23 cellular contexts compared by ENCODE assay signal in the genomic region with DNA sequence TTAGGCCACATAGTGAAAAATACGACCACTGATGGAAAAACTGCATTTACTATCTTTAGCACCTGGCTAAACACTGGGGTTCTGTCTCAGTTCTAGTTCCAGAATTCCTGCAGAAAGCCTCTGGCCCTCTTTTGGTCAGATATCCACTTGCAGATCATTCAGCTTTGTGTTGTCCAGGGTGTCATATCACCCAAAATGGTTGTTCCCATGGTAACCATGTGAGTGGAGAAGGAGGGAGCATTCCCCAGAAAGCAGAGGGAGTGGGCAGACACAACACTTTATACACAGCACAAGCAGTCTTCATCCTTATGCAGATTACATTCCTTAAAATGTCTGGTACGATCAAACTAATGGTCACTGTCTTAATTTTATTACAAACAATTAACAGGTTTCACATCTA.
A peak's percentile ranks its signal among the peaks of the same experiment; 100 is the strongest.
DNase-seq lines count a peak whose midpoint lies in the region; ATAC-seq and TF ChIP-seq lines count a peak whose summit lies in the region.
"Had no signal": no experiment of that assay in that cellular context is flagged by ENCODE, and none has a peak within 500 bp of the region (broad histone marks: within the 10 kb centered on the region; RNA-seq: fewer than 3 reads in every experiment).

No MANE protein-coding gene starts in this region.

- no peak overlapping the region for H3K27ac Mint-ChIP-seq in chondrocyte (ENCODE audit: unreplicated experiment)
- H3K27ac Mint-ChIP-seq: activated CD8-positive, alpha-beta T cell treated with anti-CD3 and anti-CD28 coated beads, Interleukin-2, amount 10 ng/mL, durations not matched to agents 7 days and 5 days; activated naive CD8-positive, alpha-beta T cell treated with anti-CD3 and anti-CD28 coated beads, Interleukin-2, amount 50 U/mL, for 24 hours had no signal

- peaks cover 2% of the 10 kb centered on the region; the same call in 1 of the 2 replicates for H3K4me1 ChIP-seq in BE2C

- H3K36me3 Mint-ChIP-seq in chondrocyte (ENCODE audit: low read depth): no peaks in the 10 kb centered on the region

- no peaks in the 10 kb centered on the region for H3K9me3 ChIP-seq in BE2C
- H3K9me3 ChIP-seq: esophagus muscularis mucosa, gastrocnemius medialis, HAP-1, upper lobe of left lung had no signal

- no peaks in the 10 kb centered on the region for H3K9me3 Mint-ChIP-seq in chondrocyte (ENCODE audit: low read depth)
- H3K9me3 Mint-ChIP-seq: activated naive CD8-positive, alpha-beta T cell treated with anti-CD3 and anti-CD28 coated beads, Interleukin-2, amount 50 U/mL, for 24 hours; effector memory CD8-positive, alpha-beta T cell had no signal

- peaks cover 67% of the 10 kb centered on the region for H3K4me1 Mint-ChIP-seq in chondrocyte (ENCODE audit: low read depth)

- no peaks in the 10 kb centered on the region for H3K27me3 Mint-ChIP-seq in chondrocyte (ENCODE audit: low read depth)
- H3K27me3 Mint-ChIP-seq: activated naive CD8-positive, alpha-beta T cell treated with anti-CD3 and anti-CD28 coated beads, Interleukin-2, amount 50 U/mL, for 24 hours; effector memory CD8-positive, alpha-beta T cell had no signal

- no peaks in the 10 kb centered on the region for H3K27me3 ChIP-seq in BE2C
- H3K27me3 ChIP-seq: BLaER1, esophagus muscularis mucosa, gastrocnemius medialis, upper lobe of left lung had no signal

- H3K4me3 ChIP-seq in BE2C (ENCODE audit: low read depth, low read length): no peak overlapping the region
- H3K4me3 ChIP-seq: BLaER1, esophagus muscularis mucosa, gastrocnemius medialis, HAP-1, upper lobe of left lung had no signal

- TF ChIP-seq CTCF in chondrocyte (IDR thresholded peaks at IDR 0.05) (peak; percentile 17), BE2C (IDR thresholded peaks at IDR 0.05; ENCODE audit: low read depth, low read length) (no peak)

- ATAC-seq in GM19467 (IDR thresholded peaks at IDR 0.05; ENCODE audit: unreplicated experiment): no peak
- ATAC-seq: activated CD8-positive, alpha-beta T cell treated with anti-CD3 and anti-CD28 coated beads, Interleukin-2, amount 10 ng/mL, durations not matched to agents 7 days and 5 days; activated naive CD8-positive, alpha-beta T cell treated with anti-CD3 and anti-CD28 coated beads, Interleukin-2, amount 50 U/mL, for 24 hours; effector memory CD8-positive, alpha-beta T cell; gastrocnemius medialis; right cardiac atrium had no signal

- H3K4me3 Mint-ChIP-seq in chondrocyte (ENCODE audit: unreplicated experiment): no peak overlapping the region
- H3K4me3 Mint-ChIP-seq: activated CD8-positive, alpha-beta T cell treated with anti-CD3 and anti-CD28 coated beads, Interleukin-2, amount 10 ng/mL, durations not matched to agents 7 days and 5 days; activated naive CD8-positive, alpha-beta T cell treated with anti-CD3 and anti-CD28 coated beads, Interleukin-2, amount 50 U/mL, for 24 hours; effector memory CD8-positive, alpha-beta T cell had no signal

- DNase-seq in NCI-H524 (lab: John Stamatoyannopoulos, UW) (peak; percentile 48 to 71), NCI-H524 treated with DMSO at 0.1 percent for 48 hours (lab: John Stamatoyannopoulos, UW) (no peak), NAMALWA (ENCODE audit: low spot score) (peak; percentile 16), chondrocyte (ENCODE audit: low spot score) (no peak), superior temporal gyrus (ENCODE audit: extremely low spot score) (peak; percentile 54), NCI-H2171 (lab: John Stamatoyannopoulos, UW) (no peak), BE2C (no peak)
- DNase-seq: activated CD4-positive, CD25-positive, alpha-beta regulatory T cell treated with anti-CD3 and anti-CD28 coated beads, Interleukin-2, amount 50 U/mL, for 72 hours; activated CD8-positive, alpha-beta T cell treated with anti-CD3 and anti-CD28 coated beads, Interleukin-2, amount 10 ng/mL, durations not matched to agents 7 days and 5 days; activated gamma-delta T cell; activated naive CD8-positive, alpha-beta T cell treated with anti-CD3 and anti-CD28 coated beads, Interleukin-2, amount 50 U/mL, for 24 hours; Calu3; effector memory CD8-positive, alpha-beta T cell; gastrocnemius medialis; NCI-H1694 treated with DMSO at 0.1 percent for 48 hours; right cardiac atrium; Right ventricle myocardium superior; stimulated activated CD4-positive, alpha-beta T cell treated with anti-CD3 and anti-CD28 coated beads, Interleukin-15, amount 100 ng/mL, for 24 hours; upper lobe of left lung had no signal

- no peaks in the 10 kb centered on the region for H3K36me3 ChIP-seq in BE2C
- H3K36me3 ChIP-seq: BLaER1, gastrocnemius medialis, HAP-1, upper lobe of left lung had no signal

Comparison
In these comparisons a context has a peak if more than half of its experiments do, and no peak if none do; other contexts are left out.
1. DNase-seq: peak in NCI-H524 (2 of 2), NAMALWA (single experiment) and superior temporal gyrus (single experiment); none in NCI-H524 treated with DMSO at 0.1 percent for 48 hours (single experiment), chondrocyte (single experiment), NCI-H2171 (single experiment) and BE2C (single experiment).